In the genomic region with DNA sequence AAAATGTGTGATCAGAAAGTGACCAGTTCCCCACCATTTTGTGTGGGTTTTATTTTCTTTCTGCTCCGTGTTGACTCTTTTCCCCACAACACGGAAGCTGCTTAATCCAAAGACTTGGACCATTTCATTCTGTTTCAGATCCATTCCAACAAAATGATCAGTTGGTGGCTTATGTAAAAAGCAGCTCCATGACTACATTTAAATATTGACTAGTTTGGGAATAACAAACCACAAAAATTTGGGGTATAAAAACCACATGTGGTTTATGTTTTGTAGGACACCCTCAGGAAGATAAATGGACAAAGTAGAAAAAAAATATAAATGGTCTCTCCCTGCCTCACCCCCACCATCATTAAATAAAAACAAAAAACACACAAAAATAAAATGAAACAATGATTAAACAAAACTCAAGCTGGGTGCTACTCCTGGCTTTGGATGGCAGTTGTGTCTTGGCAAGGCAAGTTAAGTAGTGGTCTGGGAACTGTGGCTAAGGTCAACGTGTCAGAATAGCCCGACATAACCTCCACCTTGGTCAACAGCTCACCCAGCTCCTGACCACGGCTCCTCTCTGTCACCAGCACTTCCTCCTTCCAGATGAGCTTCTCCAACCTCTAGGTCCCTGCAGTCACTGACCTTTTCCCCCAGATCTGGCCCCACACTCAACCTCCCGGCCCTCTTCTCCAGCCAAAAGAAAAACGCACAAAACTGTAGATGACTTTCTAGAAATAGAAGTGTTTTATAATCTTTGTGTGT, we compare ENCODE assay signal across 11 cellular contexts. TPM values are rescaled to one million over a fixed set of nuclear protein-coding genes. Genes with fewer than 3 reads are reported as not detected.
A peak's percentile ranks its signal among the peaks of the same experiment; 100 is the strongest.
DNase-seq lines count a peak whose midpoint lies in the region; ATAC-seq and TF ChIP-seq lines count a peak whose summit lies in the region.
"Had no signal": no experiment of that assay in that cellular context is flagged by ENCODE, and none has a peak within 500 bp of the region (broad histone marks: within the 10 kb centered on the region; RNA-seq: fewer than 3 reads in every experiment).

No MANE protein-coding gene starts in this region.

- H3F3A ChIP-seq in neural progenitor cell (ENCODE audit: low read depth): no peaks in the 10 kb centered on the region

- H3K79me2 ChIP-seq in neural progenitor cell (ENCODE audit: low read depth): no peaks in the 10 kb centered on the region

- no peaks in the 10 kb centered on the region for H3K27me3 Mint-ChIP-seq in activated CD8-positive, alpha-beta T cell treated with anti-CD3 and anti-CD28 coated beads for 36 hours
- no peaks in the 10 kb centered on the region for H3K27me3 Mint-ChIP-seq in natural killer cell treated with Interleukin-12 subunit alpha and Interleukin-12 subunit beta and Interleukin-15 and Interleukin-18, amount 100 ng/mL, for 72 hours
- no peaks in the 10 kb centered on the region for H3K27me3 Mint-ChIP-seq in neural progenitor cell (ENCODE audit: insufficient read depth, low read depth)

- H3K36me3 ChIP-seq in neural progenitor cell: no peaks in the 10 kb centered on the region
- H3K36me3 ChIP-seq in suprapubic skin: no peaks in the 10 kb centered on the region

- DNase-seq in GM04503 (ENCODE audit: low read depth) (peak; percentile 51), neural progenitor cell (ENCODE audit: low spot score) (no peak), COLO668 (lab: John Stamatoyannopoulos, UW; ENCODE audit: unreplicated experiment) (no peak), AG08395 (ENCODE audit: low spot score) (no peak), suprapubic skin (ENCODE audit: low spot score in 2 of 2) (no peak)
- DNase-seq in activated CD8-positive, alpha-beta T cell treated with anti-CD3 and anti-CD28 coated beads for 36 hours: no peak
- no peak for DNase-seq in natural killer cell treated with Interleukin-12 subunit alpha and Interleukin-12 subunit beta and Interleukin-15 and Interleukin-18, amount 100 ng/mL, for 72 hours (ENCODE audit: low spot score)
- DNase-seq: activated gamma-delta T cell, RPMI8226 had no signal

- no peak overlapping the region for H3K4me2 ChIP-seq in neural progenitor cell

- peak overlapping the region; percentile 4 for H3K4me3 Mint-ChIP-seq in activated CD8-positive, alpha-beta T cell treated with anti-CD3 and anti-CD28 coated beads for 36 hours
- H3K4me3 Mint-ChIP-seq in natural killer cell treated with Interleukin-12 subunit alpha and Interleukin-12 subunit beta and Interleukin-15 and Interleukin-18, amount 100 ng/mL, for 72 hours: peak overlapping the region; percentile 71
- no peak overlapping the region for H3K4me3 Mint-ChIP-seq in neural progenitor cell
- H3K4me3 Mint-ChIP-seq: mesothelial cell of epicardium had no signal

- H3K4me1 Mint-ChIP-seq in activated CD8-positive, alpha-beta T cell treated with anti-CD3 and anti-CD28 coated beads for 36 hours (ENCODE audit: low read depth): peaks cover 91% of the 10 kb centered on the region
- peaks cover 50 to 67% of the 10 kb centered on the region in 2 donors for H3K4me1 Mint-ChIP-seq in natural killer cell treated with Interleukin-12 subunit alpha and Interleukin-12 subunit beta and Interleukin-15 and Interleukin-18, amount 100 ng/mL, for 72 hours (ENCODE audit: low read depth in 2 of 2)
- H3K4me1 Mint-ChIP-seq in neural progenitor cell: no peaks in the 10 kb centered on the region

- no peaks in the 10 kb centered on the region for H3K27me3 ChIP-seq in neural progenitor cell
- no peaks in the 10 kb centered on the region for H3K27me3 ChIP-seq in suprapubic skin

- peak; percentile 34 for ATAC-seq in HG03108 (IDR thresholded peaks at IDR 0.05; ENCODE audit: unreplicated experiment)
- no peak for ATAC-seq in activated CD8-positive, alpha-beta T cell treated with anti-CD3 and anti-CD28 coated beads for 36 hours
- peak; percentile 64 to 79 for ATAC-seq in natural killer cell treated with Interleukin-12 subunit alpha and Interleukin-12 subunit beta and Interleukin-15 and Interleukin-18, amount 100 ng/mL, for 72 hours

- no peak overlapping the region for H3K9ac ChIP-seq in neural progenitor cell

- H3K36me3 Mint-ChIP-seq in activated CD8-positive, alpha-beta T cell treated with anti-CD3 and anti-CD28 coated beads for 36 hours (ENCODE audit: low read depth): peaks cover 52% of the 10 kb centered on the region
- no peaks in the 10 kb centered on the region for H3K36me3 Mint-ChIP-seq in natural killer cell treated with Interleukin-12 subunit alpha and Interleukin-12 subunit beta and Interleukin-15 and Interleukin-18, amount 100 ng/mL, for 72 hours
- H3K36me3 Mint-ChIP-seq in neural progenitor cell: peaks cover 2% of the 10 kb centered on the region
- H3K36me3 Mint-ChIP-seq: mesothelial cell of epicardium had no signal

- WGBS in suprapubic skin: 65% methylated on average over 7 of the region's 7 CpGs

- POLR2A ChIA-PET in activated CD8-positive, alpha-beta T cell treated with anti-CD3 and anti-CD28 coated beads for 36 hours (lab: Charles Lee): interaction anchor here (1.0 to 20.8 kb wide), 6 partner anchors 9 to 70 kb away, joined by 3 to 283 read pairs (median 6); a partner anchor contains a TSS

- H3K4me3 ChIP-seq in neural progenitor cell (no peak overlapping the region), suprapubic skin (no peak overlapping the region)

- TF ChIP-seq EP300 in suprapubic skin (IDR thresholded peaks at IDR 0.05): no peak

- H3K27ac Mint-ChIP-seq in activated CD8-positive, alpha-beta T cell treated with anti-CD3 and anti-CD28 coated beads for 36 hours: peak overlapping the region; percentile 100
- H3K27ac Mint-ChIP-seq in natural killer cell treated with Interleukin-12 subunit alpha and Interleukin-12 subunit beta and Interleukin-15 and Interleukin-18, amount 100 ng/mL, for 72 hours: peak overlapping the region; percentile 90 to 93
- H3K27ac Mint-ChIP-seq in neural progenitor cell: no peak overlapping the region
- H3K27ac Mint-ChIP-seq: mesothelial cell of epicardium had no signal

- H3K9me3 Mint-ChIP-seq in activated CD8-positive, alpha-beta T cell treated with anti-CD3 and anti-CD28 coated beads for 36 hours: peaks cover 1% of the 10 kb centered on the region
- H3K9me3 Mint-ChIP-seq in natural killer cell treated with Interleukin-12 subunit alpha and Interleukin-12 subunit beta and Interleukin-15 and Interleukin-18, amount 100 ng/mL, for 72 hours: no peaks in the 10 kb centered on the region
- H3K9me3 Mint-ChIP-seq in neural progenitor cell: no peaks in the 10 kb centered on the region
- H3K9me3 Mint-ChIP-seq: mesothelial cell of epicardium had no signal

- CTCF ChIA-PET in activated CD8-positive, alpha-beta T cell treated with anti-CD3 and anti-CD28 coated beads for 36 hours (lab: Charles Lee): interaction anchor here (0.8 to 4.4 kb wide), 9 partner anchors 9 to 77 kb away, joined by 3 to 28 read pairs (median 4); a partner anchor contains a TSS

- no peaks in the 10 kb centered on the region for H4K20me1 ChIP-seq in neural progenitor cell (ENCODE audit: low read depth)

- intact Hi-C loops in activated CD8-positive, alpha-beta T cell treated with anti-CD3 and anti-CD28 coated beads for 36 hours (cut with micrococcal nuclease): no loop called here

- H3K9me3 ChIP-seq in neural progenitor cell (ENCODE audit: low read depth) (no peaks in the 10 kb centered on the region), suprapubic skin (no peaks in the 10 kb centered on the region)

- H2AFZ ChIP-seq in neural progenitor cell (replicated peaks): no peak overlapping the region

- no peak for TF ChIP-seq POLR2A in suprapubic skin (IDR thresholded peaks at IDR 0.05)

- H3K27ac ChIP-seq in neural progenitor cell: no peak overlapping the region
- H3K27ac ChIP-seq in suprapubic skin: no peak overlapping the region

- H3K4me1 ChIP-seq in neural progenitor cell (no peaks in the 10 kb centered on the region), suprapubic skin (peaks cover 47% of the 10 kb centered on the region)

- TF ChIP-seq CTCF in activated CD8-positive, alpha-beta T cell treated with anti-CD3 and anti-CD28 coated beads for 36 hours (IDR thresholded peaks at IDR 0.05): no peak
- TF ChIP-seq CTCF in neural progenitor cell (IDR thresholded peaks at IDR 0.05) (no peak), suprapubic skin (IDR thresholded peaks at IDR 0.05) (no peak)

RNA-seq across cellular contexts. Expression of a gene that starts 12.8 kb away (rescaled TPM):
- 100 to 1,000 TPM; 361 to 365 TPM for total RNA-seq in activated CD8-positive, alpha-beta T cell treated with anti-CD3 and anti-CD28 coated beads for 36 hours
- total RNA-seq in natural killer cell treated with Interleukin-12 subunit alpha and Interleukin-12 subunit beta and Interleukin-15 and Interleukin-18, amount 100 ng/mL, for 72 hours: 100 to 1,000 TPM; 284 to 319 TPM
- 14.6 and 17.2 TPM in 2 replicates for total RNA-seq in neural progenitor cell (ENCODE audit: low replicate concordance)
- 10 to 100 TPM in 1 of 4 donors, 1 to 10 TPM in 3; 4.8 to 21.8 (median 7.3) TPM for total RNA-seq in suprapubic skin

Comparison
In these comparisons a context has a peak if more than half of its experiments do, and no peak if none do; other contexts are left out.
1. RNA of a gene that starts 12.8 kb away (total RNA-seq): 361 to 365 TPM in activated CD8-positive, alpha-beta T cell treated with anti-CD3 and anti-CD28 coated beads for 36 hours and 284 to 319 TPM in natural killer cell treated with Interleukin-12 subunit alpha and Interleukin-12 subunit beta and Interleukin-15 and Interleukin-18, amount 100 ng/mL, for 72 hours; 14.6 to 17.2 TPM in neural progenitor cell and 4.8 to 21.8 TPM in suprapubic skin; every median in the first group is over 10 times any median in the second.